Comparison of ENCODE assay signal across 1 cellular context in the genomic region with DNA sequence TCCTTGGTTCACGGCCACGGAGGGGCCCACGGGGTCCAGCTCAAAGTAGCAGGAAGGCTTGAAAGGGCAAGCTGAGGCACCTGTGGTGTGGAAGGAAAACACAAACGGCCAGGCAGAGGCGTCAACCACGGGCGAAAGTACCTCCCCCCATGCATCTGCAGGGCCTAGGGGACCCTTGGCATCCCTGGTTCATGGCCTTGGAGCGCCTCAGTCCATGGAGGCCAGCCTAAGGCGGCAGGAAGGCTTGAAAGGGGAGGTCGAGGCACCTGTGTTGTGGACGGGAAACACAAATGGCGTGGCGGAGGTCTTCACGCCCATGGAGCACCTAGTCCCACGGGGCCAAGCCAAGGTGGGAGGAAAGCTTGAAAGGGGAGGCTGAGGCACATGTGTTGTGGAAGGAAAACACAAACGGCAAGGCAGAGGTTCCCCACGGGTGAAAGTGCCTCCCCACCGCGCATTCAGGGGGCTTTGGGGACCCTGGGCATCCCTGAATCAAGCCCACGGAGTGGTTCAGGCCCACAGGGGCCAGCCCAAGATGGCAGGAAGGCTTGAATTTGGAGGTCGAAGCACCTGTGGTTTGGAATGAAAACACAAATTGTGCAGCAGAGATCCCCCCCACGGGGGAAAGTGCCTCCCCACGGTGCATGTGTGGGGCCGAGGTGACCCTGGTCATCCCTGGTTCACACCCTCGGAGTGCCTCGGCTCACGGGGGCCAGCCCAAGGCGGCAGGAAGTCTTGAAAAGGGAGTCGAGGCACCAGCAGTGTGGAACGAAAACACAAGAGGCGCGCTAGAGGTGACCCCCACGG.
TF ChIP-seq lines count a peak whose summit lies in the region.

No MANE protein-coding gene starts in this region.

TF ChIP-seq in IMR-90, 13 proteins besides CTCF, POLR2A, EP300 and RAD21:
- TF ChIP-seq RFX5 (IDR thresholded peaks at IDR 0.05; ENCODE audit: low read depth, low read length), result no peak
- no peak for TF ChIP-seq SMC3 (IDR thresholded peaks at IDR 0.05; ENCODE audit: low read depth, low read length)
- TF ChIP-seq BHLHE40 (IDR thresholded peaks at IDR 0.05; ENCODE audit: low read depth, low read length), result no peak
- no peak for TF ChIP-seq MAFK (IDR thresholded peaks at IDR 0.05; ENCODE audit: low read depth, low read length)
- no peak for TF ChIP-seq FOS (IDR thresholded peaks at IDR 0.05; ENCODE audit: low read depth, low read length)
- no peak for TF ChIP-seq MAZ (IDR thresholded peaks at IDR 0.05; ENCODE audit: borderline replicate concordance, low read depth, low read length)
- TF ChIP-seq, protein P1, sequence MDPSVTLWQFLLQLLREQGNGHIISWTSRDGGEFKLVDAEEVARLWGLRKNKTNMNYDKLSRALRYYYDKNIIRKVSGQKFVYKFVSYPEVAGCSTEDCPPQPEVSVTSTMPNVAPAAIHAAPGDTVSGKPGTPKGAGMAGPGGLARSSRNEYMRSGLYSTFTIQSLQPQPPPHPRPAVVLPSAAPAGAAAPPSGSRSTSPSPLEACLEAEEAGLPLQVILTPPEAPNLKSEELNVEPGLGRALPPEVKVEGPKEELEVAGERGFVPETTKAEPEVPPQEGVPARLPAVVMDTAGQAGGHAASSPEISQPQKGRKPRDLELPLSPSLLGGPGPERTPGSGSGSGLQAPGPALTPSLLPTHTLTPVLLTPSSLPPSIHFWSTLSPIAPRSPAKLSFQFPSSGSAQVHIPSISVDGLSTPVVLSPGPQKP (IDR thresholded peaks at IDR 0.05; ENCODE audit: borderline replicate concordance, low read depth, low read length), result no peak
- TF ChIP-seq RCOR1 (IDR thresholded peaks at IDR 0.05; ENCODE audit: insufficient replicate concordance, low read length), result no peak
- TF ChIP-seq, protein P2, sequence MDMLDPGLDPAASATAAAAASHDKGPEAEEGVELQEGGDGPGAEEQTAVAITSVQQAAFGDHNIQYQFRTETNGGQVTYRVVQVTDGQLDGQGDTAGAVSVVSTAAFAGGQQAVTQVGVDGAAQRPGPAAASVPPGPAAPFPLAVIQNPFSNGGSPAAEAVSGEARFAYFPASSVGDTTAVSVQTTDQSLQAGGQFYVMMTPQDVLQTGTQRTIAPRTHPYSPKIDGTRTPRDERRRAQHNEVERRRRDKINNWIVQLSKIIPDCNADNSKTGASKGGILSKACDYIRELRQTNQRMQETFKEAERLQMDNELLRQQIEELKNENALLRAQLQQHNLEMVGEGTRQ (IDR thresholded peaks at IDR 0.05; ENCODE audit: low read depth, low read length), result no peak
